8 cellular contexts compared by ENCODE assay signal in the genomic region with DNA sequence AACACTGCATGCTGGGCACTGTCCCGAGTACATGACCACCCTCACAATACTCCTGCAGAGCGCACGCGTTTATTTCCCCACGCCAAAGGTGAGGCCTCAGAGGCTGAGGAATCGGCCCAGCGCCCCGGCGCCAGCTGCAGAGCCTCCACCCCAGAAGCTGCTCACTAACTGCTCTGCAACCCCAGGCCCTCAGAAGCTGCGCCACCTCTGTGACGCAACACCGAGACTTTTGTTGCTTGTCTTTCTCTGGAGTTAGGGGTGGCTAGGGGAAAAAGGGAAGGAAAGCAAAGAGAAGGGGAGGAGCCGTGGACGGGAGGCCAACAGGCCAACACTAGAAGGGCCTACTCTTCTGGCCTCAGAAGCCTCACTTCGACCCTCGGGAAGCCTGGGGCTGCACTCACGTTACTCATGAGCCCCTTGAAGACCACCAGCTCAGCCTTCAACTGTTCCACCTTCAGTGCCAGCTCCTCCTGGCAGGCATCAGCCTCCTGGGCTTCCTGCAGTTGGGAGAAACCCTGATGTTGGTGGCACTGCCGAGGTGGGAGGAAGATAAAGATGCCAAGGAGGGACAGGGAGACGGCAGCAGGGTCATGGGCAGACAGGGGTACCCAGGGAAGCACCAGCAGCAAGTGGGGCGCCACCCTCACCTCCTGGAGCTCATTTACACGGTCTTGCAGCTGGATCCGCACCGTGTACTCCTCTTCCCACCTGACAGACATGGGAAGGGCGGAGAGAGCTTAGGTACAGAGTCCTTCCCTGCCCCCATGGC.
DNase-seq lines count a peak whose midpoint lies in the region; ATAC-seq and TF ChIP-seq lines count a peak whose summit lies in the region.
"Had no signal": no experiment of that assay in that cellular context is flagged by ENCODE, and none has a peak within 500 bp of the region (broad histone marks: within the 10 kb centered on the region; RNA-seq: fewer than 3 reads in every experiment).

No MANE protein-coding gene starts in this region.

- H3K27ac ChIP-seq in caudate nucleus (ENCODE audit: low read depth, low read length) (peak overlapping the region; percentile 91), neutrophil (peak overlapping the region; percentile 94)
- H3K27ac ChIP-seq: C4-2B had no signal

- peak overlapping the region; percentile 57 to 65 for H3K4me3 ChIP-seq in neutrophil (ENCODE audit: low read depth in 1 of 2, low read length in 1 of 2)

- H3K9me3 ChIP-seq in neutrophil = no peaks in the 10 kb centered on the region

- no peaks in the 10 kb centered on the region for H3K27me3 ChIP-seq in neutrophil

- peaks cover 75 to 79% of the 10 kb centered on the region in 2 experiments for H3K4me1 ChIP-seq in neutrophil (ENCODE audit: control insufficient read depth in 1 of 2, insufficient read depth in 1 of 2, low read depth in 1 of 2, low read length in 1 of 2)

- ATAC-seq in GM18520 (IDR thresholded peaks at IDR 0.05; ENCODE audit: unreplicated experiment) (no peak), GM19452 (IDR thresholded peaks at IDR 0.05; ENCODE audit: unreplicated experiment) (no peak)

- peaks cover 31% of the 10 kb centered on the region for H3K36me3 ChIP-seq in neutrophil

- no peak for TF ChIP-seq CTCF in neutrophil (IDR thresholded peaks at IDR 0.05)

- DNase-seq in GDM1 (lab: John Stamatoyannopoulos, UW) (peak; percentile 60), caudate nucleus (lab: John Stamatoyannopoulos, UW) (peak in 1 of 61 donors; percentile 20)
- no peak for DNase-seq in stimulated activated naive CD4-positive, alpha-beta T cell treated with Interleukin-2 at 50 U/mL for 16 hours (lab: John Stamatoyannopoulos, UW)
- DNase-seq: activated CD4-positive, alpha-beta memory T cell treated with anti-CD3 and anti-CD28 coated beads, Interleukin-2, amount 10 ng/mL, durations not matched to agents 7 days and 5 days had no signal
